1 cellular context compared by ENCODE assay signal in genomic region chr13:22866221-22866620, GRCh38.
TF ChIP-seq lines count a peak whose summit lies in the region.

No MANE protein-coding gene starts in this region.

TF ChIP-seq in WTC11, 78 proteins besides CTCF, POLR2A, EP300 and RAD21 (continued from another document):
- no peak for TF ChIP-seq E2F1 (CRISPR knock-in tag; IDR thresholded peaks at IDR 0.05)
- TF ChIP-seq TP53 (CRISPR knock-in tag; IDR thresholded peaks at IDR 0.05), result no peak
- no peak for TF ChIP-seq TEAD1 (CRISPR knock-in tag; IDR thresholded peaks at IDR 0.05)
- no peak for TF ChIP-seq ATF1 (CRISPR knock-in tag; IDR thresholded peaks at IDR 0.05)
- TF ChIP-seq KAT7 (CRISPR knock-in tag; IDR thresholded peaks at IDR 0.05; ENCODE audit: borderline replicate concordance), result no peak
- TF ChIP-seq ZNF317 (CRISPR knock-in tag; IDR thresholded peaks at IDR 0.05; ENCODE audit: borderline replicate concordance, low read depth), result no peak
- TF ChIP-seq GRHL2 (CRISPR knock-in tag; IDR thresholded peaks at IDR 0.05; ENCODE audit: insufficient replicate concordance, severe bottlenecking), result no peak
TF ChIP-seq in WTC11: peak in this region for 0.
